21 cellular contexts compared by ENCODE assay signal in genomic region chr18:74613390-74613789, GRCh38. TPM values are rescaled to one million over a fixed set of nuclear protein-coding genes. Genes with fewer than 3 reads are reported as not detected.
A peak's percentile ranks its signal among the peaks of the same experiment; 100 is the strongest.
DNase-seq lines count a peak whose midpoint lies in the region; ATAC-seq, FAIRE-seq and TF ChIP-seq lines count a peak whose summit lies in the region.
"Had no signal": no experiment of that assay in that cellular context is flagged by ENCODE, and none has a peak within 500 bp of the region (broad histone marks: within the 10 kb centered on the region; RNA-seq: fewer than 3 reads in every experiment).

No MANE protein-coding gene starts in this region.

- TF ChIP-seq EP300 in GM12878 (IDR thresholded peaks at IDR 0.05; ENCODE audit: borderline replicate concordance in 1 of 2, control insufficient read depth in 1 of 2, low read depth in 2 of 2, low read length in 2 of 2), result no peak

- intact Hi-C loops in GM12878 (cut with micrococcal nuclease; ENCODE audit: unreplicated experiment), result no loop called here

- H3K9ac ChIP-seq in Karpas-422 (ENCODE audit: low read length) (no peak overlapping the region), GM12878 (ENCODE audit: control insufficient read depth, insufficient read depth, low read length) (no peak overlapping the region)

- H3K79me2 ChIP-seq in Karpas-422 (ENCODE audit: low read length) (peaks cover 53% of the 10 kb centered on the region), GM12878 (ENCODE audit: control insufficient read depth, insufficient read depth, low read length) (peaks cover 8% of the 10 kb centered on the region)

- no peaks in the 10 kb centered on the region for H3K27me3 ChIP-seq in Karpas-422 (ENCODE audit: low read length)
- no peaks in the 10 kb centered on the region for H3K27me3 ChIP-seq in GM12878 (replicated peaks in 1 of 2; ENCODE audit: control insufficient read depth in 2 of 2, insufficient read depth in 2 of 2, low read length in 1 of 2)
- H3K27me3 ChIP-seq: gastroesophageal sphincter, SJSA1, uterus had no signal

- no peak for TF ChIP-seq CTCF in GM12878 (IDR thresholded peaks at IDR 0.05 in 2 of 3, conservative IDR thresholded peaks at IDR 0.05 in 1 of 3; ENCODE audit: control insufficient read depth in 2 of 3, extremely low read depth in 1 of 3, insufficient read depth in 1 of 3, low read depth in 3 of 3, low read length in 3 of 3)
- no peak for TF ChIP-seq CTCF in chondrocyte (IDR thresholded peaks at IDR 0.05)

- H3K4me3 ChIP-seq in Karpas-422 (ENCODE audit: low read length) (no peak overlapping the region), GM12878 (0 out of 2 replicates have a peak overlapping the region, but pooled peaks have one; percentile 10)
- H3K4me3 ChIP-seq: gastroesophageal sphincter, psoas muscle, SJSA1, uterus had no signal

- H3K36me3 ChIP-seq in Karpas-422 (ENCODE audit: insufficient read depth, low read length), result no peaks in the 10 kb centered on the region
- no peaks in the 10 kb centered on the region for H3K36me3 ChIP-seq in GM12878 (ENCODE audit: control insufficient read depth in 2 of 2, insufficient read depth in 2 of 2, low read length in 1 of 2)
- H3K36me3 ChIP-seq: gastroesophageal sphincter, SJSA1, uterus had no signal

- RAD21 ChIA-PET in GM12878 (lab: Charles Lee; ENCODE audit: unreplicated experiment), result no interaction called here

- in situ Hi-C loops in GM12878 (cut with MboI), result no loop called here

- H2AFZ ChIP-seq in Karpas-422 (ENCODE audit: low read length) (no peak overlapping the region), GM12878 (ENCODE audit: control insufficient read depth, low read depth, low read length) (no peak overlapping the region)

- peaks cover 3% of the 10 kb centered on the region for H3K9me3 Mint-ChIP-seq in chondrocyte (ENCODE audit: low read depth)
- H3K9me3 Mint-ChIP-seq: activated naive CD8-positive, alpha-beta T cell treated with anti-CD3 and anti-CD28 coated beads, Interleukin-2, amount 50 U/mL, for 24 hours; nephron progenitor cell had no signal

- TF ChIP-seq RAD21 in GM12878 (IDR thresholded peaks at IDR 0.05; ENCODE audit: insufficient read depth, low read depth, low read length), result no peak

- CTCF ChIA-PET in GM12878 (lab: Yijun Ruan, JAX), result interaction anchor here (0.6 to 1.5 kb wide), 2 partner anchors 11 to 15 kb away, joined by 3 read pairs; no protein-coding TSS in a partner anchor

- no TSS peak for BruUV-seq in GM12878 (replicated peaks; lab: Mats Ljungman, UMichigan)

- peak; percentile 18 for FAIRE-seq in GM12878 (lab: Jason Lieb, UNC)
- FAIRE-seq: small intestine had no signal

- H4K20me1 ChIP-seq in Karpas-422 (ENCODE audit: insufficient read depth, low read depth, low read length) (peaks cover 63% of the 10 kb centered on the region), GM12878 (ENCODE audit: control insufficient read depth, insufficient read depth) (no peaks in the 10 kb centered on the region)

- H3K4me1 ChIP-seq in Karpas-422 (ENCODE audit: low read length) (peaks cover 20% of the 10 kb centered on the region), GM12878 (ENCODE audit: control insufficient read depth, insufficient read depth, low read length) (peaks cover 5% of the 10 kb centered on the region)
- H3K4me1 ChIP-seq: gastroesophageal sphincter, uterus had no signal

- H3K4me3 Mint-ChIP-seq in chondrocyte (ENCODE audit: unreplicated experiment), result no peak overlapping the region
- H3K4me3 Mint-ChIP-seq: activated naive CD8-positive, alpha-beta T cell treated with anti-CD3 and anti-CD28 coated beads, Interleukin-2, amount 50 U/mL, for 24 hours; mesothelial cell of epicardium; nephron progenitor cell had no signal

- H3K4me2 ChIP-seq in Karpas-422 (ENCODE audit: low read depth, low read length, poor library complexity, severe bottlenecking) (no peak overlapping the region), GM12878 (ENCODE audit: control insufficient read depth, insufficient read depth) (no peak overlapping the region)

- H3K27ac ChIP-seq in Karpas-422 (ENCODE audit: low read length), result no peak overlapping the region
- no peak overlapping the region for H3K27ac ChIP-seq in GM12878 (ENCODE audit: control insufficient read depth, insufficient read depth)
- H3K27ac ChIP-seq: gastroesophageal sphincter, psoas muscle, SJSA1, uterus had no signal

- H3K9me3 ChIP-seq in Karpas-422 (ENCODE audit: low read length), result peaks cover 10% of the 10 kb centered on the region
- H3K9me3 ChIP-seq in GM12878 (replicated peaks; ENCODE audit: control insufficient read depth, insufficient read depth, low read length), result no peaks in the 10 kb centered on the region; the same call in 2 of the 3 replicates
- H3K9me3 ChIP-seq: psoas muscle, uterus had no signal

- H3K27ac Mint-ChIP-seq in chondrocyte (ENCODE audit: unreplicated experiment), result no peak overlapping the region
- H3K27ac Mint-ChIP-seq: activated naive CD8-positive, alpha-beta T cell treated with anti-CD3 and anti-CD28 coated beads, Interleukin-2, amount 50 U/mL, for 24 hours; mesothelial cell of epicardium; nephron progenitor cell had no signal

- DNase-seq in Karpas-422 (peak; percentile 60), GM12878 (ENCODE audit: low read depth, low spot score) (no peak), C1 segment of cervical spinal cord (lab: John Stamatoyannopoulos, UW) (no peak), chondrocyte (ENCODE audit: low spot score) (no peak)
- DNase-seq: activated CD4-positive, CD25-positive, alpha-beta regulatory T cell treated with anti-CD3 and anti-CD28 coated beads, Interleukin-2, amount 50 U/mL, for 72 hours; activated naive CD8-positive, alpha-beta T cell treated with anti-CD3 and anti-CD28 coated beads, Interleukin-2, amount 50 U/mL, for 24 hours; AML-193; HCEC 1CT; left cardiac atrium; NCI-H446 treated with DMSO at 0.1 percent for 48 hours; nephron progenitor cell; psoas muscle; small intestine; stimulated activated CD4-positive, alpha-beta T cell treated with anti-CD3 and anti-CD28 coated beads, Interleukin-4, amount 100 ng/mL, for 1 hour; uterus had no signal

- peaks cover 23% of the 10 kb centered on the region for H3K4me1 Mint-ChIP-seq in chondrocyte (ENCODE audit: low read depth)
- H3K4me1 Mint-ChIP-seq: nephron progenitor cell had no signal

- ATAC-seq in GM18858 (IDR thresholded peaks at IDR 0.05; ENCODE audit: unreplicated experiment) (peak; percentile 49), GM21526 (IDR thresholded peaks at IDR 0.05; ENCODE audit: low FRiP score, unreplicated experiment) (peak; percentile 51), GM12878 (peak; percentile 71), GM19395 (IDR thresholded peaks at IDR 0.05; ENCODE audit: unreplicated experiment) (no peak)
- ATAC-seq: activated naive CD8-positive, alpha-beta T cell treated with anti-CD3 and anti-CD28 coated beads, Interleukin-2, amount 50 U/mL, for 24 hours; gastroesophageal sphincter; left cardiac atrium; psoas muscle had no signal

- H3K27me3 Mint-ChIP-seq in chondrocyte (ENCODE audit: low read depth), result no peaks in the 10 kb centered on the region
- H3K27me3 Mint-ChIP-seq: activated naive CD8-positive, alpha-beta T cell treated with anti-CD3 and anti-CD28 coated beads, Interleukin-2, amount 50 U/mL, for 24 hours had no signal

- H3K36me3 Mint-ChIP-seq in chondrocyte (ENCODE audit: low read depth), result no peaks in the 10 kb centered on the region
- H3K36me3 Mint-ChIP-seq: mesothelial cell of epicardium had no signal

- POLR2A ChIA-PET in GM12878 (lab: Charles Lee), result no interaction called here

- no peak for TF ChIP-seq POLR2A in GM12878 (IDR thresholded peaks at IDR 0.05; ENCODE audit: low read depth, low read length)

- SMC1A ChIA-PET in GM12878 (lab: Charles Lee; ENCODE audit: uncharacterized antibody, unreplicated experiment), result no interaction called here

- 0% methylated on average over 1 of the region's 1 CpG for WGBS in GM12878 (ENCODE audit: insufficient coverage, insufficient replicate concordance, low lambda C conversion rate, missing lambda C conversion rate)

- no peaks in the 10 kb centered on the region for H3K9me2 ChIP-seq in Karpas-422 (replicated peaks; ENCODE audit: insufficient read depth, low read length)

TF ChIP-seq in GM12878, 131 proteins besides CTCF, POLR2A, EP300 and RAD21:
- TF ChIP-seq MEF2A (IDR thresholded peaks at IDR 0.05; ENCODE audit: insufficient read depth, low read depth, low read length) (0 out of 2 replicates have a peak, but pooled peaks have one; percentile 18), SMC3 (IDR thresholded peaks at IDR 0.05; ENCODE audit: borderline replicate concordance, low read length) (no peak)

RNA-seq across cellular contexts. Expression of gene ZNF407, which starts 15.7 kb away (rescaled TPM):
- 14.6 and 18.1 TPM in 2 replicates for total RNA-seq in Karpas-422 (2014; rRNA removed; shearing (Covaris generic); ENCODE audit: low replicate concordance)
- 81.4 and 81.8 TPM in 2 replicates for total RNA-seq in GM12878 (2013; cell fraction: nucleolus; rRNA removed)
- total RNA-seq in GM12878 (2014; rRNA removed) (10.1 and 11.2 TPM in 2 replicates), GM12878 (2014; rRNA removed; fragmentation: Illumina TruSeq; extraction: Trizol) (11.0 TPM in 2 replicates), GM12878 (2021) (10.3 and 11.6 TPM in 2 replicates), chondrocyte (9.5 to 15.3 TPM (median 10.4 TPM) in 3 replicates)
- polyA plus RNA-seq in GM12878 (2011; ENCODE audit: low read depth), result 2.1 TPM
- polyA plus RNA-seq in GM12878 (2011; rRNA removed) (3.9 and 4.5 TPM in 2 replicates), GM12878 (2014; fragmentation: Illumina TruSeq; extraction: Trizol) (4.8 and 5.7 TPM in 2 replicates), GM12878 (2014; fragmentation: Nextera tagmentation; extraction: Ambion mirVana) (under 1 TPM; 0.69 to 0.88 TPM), GM12878 (2014; rRNA removed) (4.1 and 4.7 TPM in 2 replicates), GM12878 (2016; fragmentation: Nextera tagmentation; extraction: Ambion mirVana) (1 to 10 TPM; 5.8 to 6.3 TPM)
- 3.0 and 4.1 TPM in 2 replicates for polyA plus RNA-seq in GM12878 (2011; cell fraction: cytosol; rRNA removed)
- polyA plus RNA-seq in GM12878 (2011; cell fraction: nucleus; rRNA removed), result 7.4 and 10.7 TPM in 2 replicates
- 2.9 and 3.1 TPM in 2 replicates for polyA plus RNA-seq in GM12878 (2012)
- 32.5 and 34.8 TPM in 2 replicates for polyA minus RNA-seq in GM12878 (2011; rRNA and poly(A)+ RNA removed)
- 4.3 and 7.4 TPM in 2 replicates for polyA minus RNA-seq in GM12878 (2011; cell fraction: cytosol; rRNA and poly(A)+ RNA removed)
- polyA minus RNA-seq in GM12878 (2011; cell fraction: nucleus; rRNA and poly(A)+ RNA removed), result 63.2 and 96.7 TPM in 2 replicates
